In genomic region chr12:8677362-8677761, GRCh38 we compare ENCODE assay signal across 22 cellular contexts. TPM values are rescaled to one million over a fixed set of nuclear protein-coding genes. Genes with fewer than 3 reads are reported as not detected.
DNase-seq lines count a peak whose midpoint lies in the region; TF ChIP-seq lines count a peak whose summit lies in the region.
"Had no signal": no experiment of that assay in that cellular context is flagged by ENCODE, and none has a peak within 500 bp of the region (broad histone marks: within the 10 kb centered on the region; RNA-seq: fewer than 3 reads in every experiment).

No MANE protein-coding gene starts in this region.

- intact Hi-C loops in A673 (cut with micrococcal nuclease; ENCODE audit: unreplicated experiment), result no loop called here
- intact Hi-C loops in activated T-helper 2 cell treated with anti-CD3 and anti-CD28 coated beads, Interferon-gamma antibody, Interleukin-2, Interleukin-4, amounts not matched to agents 10 μg/mL and 5 μg/mL and 100 μg/mL, durations not matched to agents 14 hours and 24 hours and 36 hours (cut with micrococcal nuclease), result no loop called here
- intact Hi-C loops in tibial artery (cut with DNase I; ENCODE audit: low total_unique reads), result loop anchor here (5.0 kb wide), 1 partner anchor 210 kb away; no protein-coding TSS in a partner anchor

- peak overlapping the region; percentile 9 for H3K4ac ChIP-seq in trophoblast cell (ENCODE audit: low read depth, low read length)

- no peaks in the 10 kb centered on the region for H3K9me3 ChIP-seq in A673 (ENCODE audit: low read depth, low read length, poor library complexity, severe bottlenecking)
- no peaks in the 10 kb centered on the region for H3K9me3 ChIP-seq in Loucy (ENCODE audit: insufficient read depth, low read depth, low read length)
- no peaks in the 10 kb centered on the region for H3K9me3 ChIP-seq in trophoblast cell (ENCODE audit: insufficient read depth, low read depth, low read length)
- no peaks in the 10 kb centered on the region for H3K9me3 ChIP-seq in tibial artery

- peak overlapping the region; percentile 26 for H4K8ac ChIP-seq in trophoblast cell (ENCODE audit: low read depth, low read length)

- peak overlapping the region; percentile 4 for H3K4me3 Mint-ChIP-seq in endothelial cell (ENCODE audit: unreplicated experiment)
- no peak overlapping the region for H3K4me3 Mint-ChIP-seq in activated T-helper 2 cell treated with anti-CD3 and anti-CD28 coated beads, Interferon-gamma antibody, Interleukin-2, Interleukin-4, amounts not matched to agents 10 μg/mL and 5 μg/mL and 100 μg/mL, durations not matched to agents 14 hours and 24 hours and 36 hours (ENCODE audit: low read depth)
- H3K4me3 Mint-ChIP-seq: CD4-positive, alpha-beta T cell; GM23338; H9; T-cell had no signal

- H3K4me1 ChIP-seq in A673 (ENCODE audit: insufficient read depth, low read length, poor library complexity, severe bottlenecking) (peaks cover 23% of the 10 kb centered on the region), Loucy (ENCODE audit: insufficient read depth, low read length, poor library complexity, severe bottlenecking) (peaks cover 23% of the 10 kb centered on the region), trophoblast cell (ENCODE audit: control insufficient read depth in 1 of 2, insufficient read depth in 2 of 2, low read length in 2 of 2) (peaks cover 13 to 28% of the 10 kb centered on the region in 2 experiments), tibial artery (peaks cover 0 to 12% (median 9%) of the 10 kb centered on the region in 4 donors)

- peak overlapping the region; percentile 58 for H4K91ac ChIP-seq in trophoblast cell (ENCODE audit: low read depth, low read length)

- H2AFZ ChIP-seq in Loucy (ENCODE audit: low read length) (peak overlapping the region; percentile 54; the same call in 1 of the 2 replicates), trophoblast cell (ENCODE audit: insufficient read depth, low read length, poor library complexity) (no peak overlapping the region)
- H2AFZ ChIP-seq: GM23338 had no signal

- peak overlapping the region; percentile 42 for H2BK5ac ChIP-seq in trophoblast cell (ENCODE audit: low read depth, low read length, poor library complexity)

- H3K18ac ChIP-seq in trophoblast cell (ENCODE audit: low read length), result no peak overlapping the region

- peak overlapping the region; percentile 67 for H2BK120ac ChIP-seq in trophoblast cell (ENCODE audit: insufficient read depth, low read length, poor library complexity)

- H3K36me3 Mint-ChIP-seq in endothelial cell (ENCODE audit: low read depth, unreplicated experiment), result no peaks in the 10 kb centered on the region
- H3K36me3 Mint-ChIP-seq in activated T-helper 2 cell treated with anti-CD3 and anti-CD28 coated beads, Interferon-gamma antibody, Interleukin-2, Interleukin-4, amounts not matched to agents 10 μg/mL and 5 μg/mL and 100 μg/mL, durations not matched to agents 14 hours and 24 hours and 36 hours (ENCODE audit: low read depth), result no peaks in the 10 kb centered on the region
- H3K36me3 Mint-ChIP-seq: T-cell had no signal

- peak overlapping the region; percentile 83 for H3K27ac Mint-ChIP-seq in endothelial cell (ENCODE audit: unreplicated experiment)
- no peak overlapping the region for H3K27ac Mint-ChIP-seq in activated T-helper 2 cell treated with anti-CD3 and anti-CD28 coated beads, Interferon-gamma antibody, Interleukin-2, Interleukin-4, amounts not matched to agents 10 μg/mL and 5 μg/mL and 100 μg/mL, durations not matched to agents 14 hours and 24 hours and 36 hours
- H3K27ac Mint-ChIP-seq: CD4-positive, alpha-beta T cell; GM23338; H9; T-cell had no signal

- TF ChIP-seq CTCF in A673 (conservative IDR thresholded peaks at IDR 0.05; ENCODE audit: low read depth, low read length) (no peak), Loucy (conservative IDR thresholded peaks at IDR 0.05; ENCODE audit: low read length) (no peak), endothelial cell (IDR thresholded peaks at IDR 0.05; ENCODE audit: unreplicated experiment) (no peak), tibial artery (IDR thresholded peaks at IDR 0.05) (no peak)

- no peak overlapping the region for H3K4me3 ChIP-seq in A673 (ENCODE audit: low read depth, low read length, poor library complexity, severe bottlenecking)
- no peak overlapping the region for H3K4me3 ChIP-seq in Loucy (ENCODE audit: low read length, poor library complexity, severe bottlenecking)
- H3K4me3 ChIP-seq in trophoblast cell (ENCODE audit: low read depth, low read length), result no peak overlapping the region
- no peak overlapping the region for H3K4me3 ChIP-seq in tibial artery
- H3K4me3 ChIP-seq: BLaER1, GM23338 had no signal

- no peak overlapping the region for H3K9ac ChIP-seq in Loucy (ENCODE audit: low read depth, low read length, poor library complexity, severe bottlenecking)
- H3K9ac ChIP-seq in trophoblast cell (ENCODE audit: low read length), result no peak overlapping the region
- H3K9ac ChIP-seq: BLaER1 had no signal

- H3K36me3 ChIP-seq in A673 (ENCODE audit: insufficient read depth, low read length, poor library complexity, severe bottlenecking) (no peaks in the 10 kb centered on the region), Loucy (ENCODE audit: insufficient read depth, low read length) (no peaks in the 10 kb centered on the region), trophoblast cell (ENCODE audit: control insufficient read depth in 1 of 2, insufficient read depth in 2 of 2, low read length in 2 of 2) (no peaks in the 10 kb centered on the region), tibial artery (no peaks in the 10 kb centered on the region)
- H3K36me3 ChIP-seq: BLaER1 had no signal

- WGBS in trophoblast cell (ENCODE audit: extremely low coverage, insufficient coverage, insufficient read length), result no CpG with 5 or more reads among the region's 3 CpGs

- no peak overlapping the region for H3K27ac ChIP-seq in A673 (ENCODE audit: low read depth, low read length, poor library complexity, severe bottlenecking)
- H3K27ac ChIP-seq in trophoblast cell (ENCODE audit: low read depth, low read length), result peak overlapping the region; percentile 59
- H3K27ac ChIP-seq in tibial artery, result no peak overlapping the region
- H3K27ac ChIP-seq: BLaER1, HL-60 had no signal

- no peaks in the 10 kb centered on the region for H4K20me1 ChIP-seq in Loucy (ENCODE audit: insufficient read depth, low read length, poor library complexity, severe bottlenecking)
- H4K20me1 ChIP-seq: BLaER1 had no signal

- peaks cover 40% of the 10 kb centered on the region for H3K79me1 ChIP-seq in trophoblast cell (ENCODE audit: low read length)

- H3K79me2 ChIP-seq in Loucy (ENCODE audit: insufficient read depth, low read length), result no peaks in the 10 kb centered on the region
- H3K79me2 ChIP-seq in trophoblast cell (ENCODE audit: control insufficient read depth, insufficient read depth, low read length, poor library complexity), result peaks cover 2% of the 10 kb centered on the region

- peaks cover 4% of the 10 kb centered on the region for H3K27me3 Mint-ChIP-seq in endothelial cell (ENCODE audit: unreplicated experiment)
- peaks cover 7% of the 10 kb centered on the region for H3K27me3 Mint-ChIP-seq in activated T-helper 2 cell treated with anti-CD3 and anti-CD28 coated beads, Interferon-gamma antibody, Interleukin-2, Interleukin-4, amounts not matched to agents 10 μg/mL and 5 μg/mL and 100 μg/mL, durations not matched to agents 14 hours and 24 hours and 36 hours (ENCODE audit: low read depth)
- H3K27me3 Mint-ChIP-seq: CD4-positive, alpha-beta T cell had no signal

- no peak overlapping the region for H4K12ac ChIP-seq in trophoblast cell (ENCODE audit: low read depth, low read length)

- H3K4me1 Mint-ChIP-seq in endothelial cell (ENCODE audit: unreplicated experiment), result peaks cover 39% of the 10 kb centered on the region
- H3K4me1 Mint-ChIP-seq in activated T-helper 2 cell treated with anti-CD3 and anti-CD28 coated beads, Interferon-gamma antibody, Interleukin-2, Interleukin-4, amounts not matched to agents 10 μg/mL and 5 μg/mL and 100 μg/mL, durations not matched to agents 14 hours and 24 hours and 36 hours (ENCODE audit: low read depth), result no peaks in the 10 kb centered on the region

- peak overlapping the region; percentile 83 for H2AK5ac ChIP-seq in trophoblast cell (ENCODE audit: low read length)

- H3K27me3 ChIP-seq in A673 (replicated peaks; ENCODE audit: insufficient read depth, low read depth, low read length, poor library complexity) (no peaks in the 10 kb centered on the region), Loucy (ENCODE audit: insufficient read depth, low read length, poor library complexity, severe bottlenecking) (no peaks in the 10 kb centered on the region), trophoblast cell (ENCODE audit: insufficient read depth, low read length) (no peaks in the 10 kb centered on the region), tibial artery (no peaks in the 10 kb centered on the region)
- H3K27me3 ChIP-seq: BLaER1 had no signal

- CTCF ChIA-PET in A673 (lab: Charles Lee), result interaction anchor here (0.7 kb wide), 1 partner anchor 101 kb away, joined by 5 read pairs; no protein-coding TSS in a partner anchor

- peak overlapping the region; percentile 85 for H3K14ac ChIP-seq in trophoblast cell (ENCODE audit: low read length)

- H3K23ac ChIP-seq in trophoblast cell (ENCODE audit: low read length), result no peak overlapping the region

- POLR2A ChIA-PET in A673 (lab: Charles Lee; ENCODE audit: low non-redundant PET), result no interaction called here

- H3K9me3 Mint-ChIP-seq in endothelial cell (ENCODE audit: unreplicated experiment), result no peaks in the 10 kb centered on the region
- H3K9me3 Mint-ChIP-seq in activated T-helper 2 cell treated with anti-CD3 and anti-CD28 coated beads, Interferon-gamma antibody, Interleukin-2, Interleukin-4, amounts not matched to agents 10 μg/mL and 5 μg/mL and 100 μg/mL, durations not matched to agents 14 hours and 24 hours and 36 hours, result no peaks in the 10 kb centered on the region
- H3K9me3 Mint-ChIP-seq: CD4-positive, alpha-beta T cell; GM23338; T-cell had no signal

- H3K4me2 ChIP-seq in Loucy (ENCODE audit: low read depth, low read length, poor library complexity, severe bottlenecking) (no peak overlapping the region), trophoblast cell (ENCODE audit: low read length) (no peak overlapping the region)
- H3K4me2 ChIP-seq: BLaER1, GM23338 had no signal

- no peaks in the 10 kb centered on the region for H3K9me2 ChIP-seq in Loucy (replicated peaks; ENCODE audit: low read depth, low read length)

- DNase-seq in A673 (ENCODE audit: low spot score) (peak; percentile 63), endothelial cell (ENCODE audit: low spot score) (no peak), trophoblast cell (peak in 1 of 2 donors; percentile 45), cortex of kidney (lab: John Stamatoyannopoulos, UW) (no peak), RKO (ENCODE audit: low spot score) (no peak), tibial artery (no peak)
- no peak for DNase-seq in activated T-helper 2 cell treated with anti-CD3 and anti-CD28 coated beads, Interferon-gamma antibody, Interleukin-2, Interleukin-4, amounts not matched to agents 10 μg/mL and 5 μg/mL and 100 μg/mL, durations not matched to agents 14 hours and 24 hours and 36 hours (ENCODE audit: low spot score)
- DNase-seq: CD4-positive, alpha-beta T cell; H9; NCI-H1092 treated with DMSO at 0.1 percent for 48 hours; NCI-H1436; NCI-H187 treated with DMSO at 0.1 percent for 48 hours; NCI-H2171 treated with DMSO at 0.1 percent for 48 hours; NCI-H345; NCI-H510A treated with DMSO at 0.1 percent for 48 hours; NCI-H774; SHP77 treated with DMSO at 0.1 percent for 48 hours; T-cell had no signal

- no peaks in the 10 kb centered on the region for H3F3A ChIP-seq in Loucy (ENCODE audit: low read depth)

- no TSS peak for BruUV-seq in A673 (replicated peaks; lab: Mats Ljungman, UMichigan)

- H2BK12ac ChIP-seq in trophoblast cell (ENCODE audit: low read length), result peak overlapping the region; percentile 83

RNA-seq across cellular contexts. Expression of gene MFAP5, which starts 14.7 kb away (rescaled TPM):
- total RNA-seq in A673 (2021), result 0.52 and 1.7 TPM in 2 replicates
- 0.31 TPM for total RNA-seq in endothelial cell (ENCODE audit: unreplicated experiment)
- polyA plus RNA-seq in trophoblast cell (2013), result 455 and 486 TPM in 2 replicates
- not detected in 2 replicates for total RNA-seq in activated T-helper 2 cell treated with anti-CD3 and anti-CD28 coated beads, Interferon-gamma antibody, Interleukin-2, Interleukin-4, amounts not matched to agents 10 μg/mL and 5 μg/mL and 100 μg/mL, durations not matched to agents 14 hours and 24 hours and 36 hours
- total RNA-seq: CD4-positive, alpha-beta T cell; T-cell had no signal

RNA-seq across cellular contexts. Expression of gene RIMKLB, which starts 20.4 kb away (rescaled TPM):
- total RNA-seq in A673 (2021) (21.9 and 27.2 TPM in 2 replicates), endothelial cell (ENCODE audit: unreplicated experiment) (101 TPM)
- polyA plus RNA-seq in trophoblast cell (2013), result 62.1 and 62.8 TPM in 2 replicates
- total RNA-seq in activated T-helper 2 cell treated with anti-CD3 and anti-CD28 coated beads, Interferon-gamma antibody, Interleukin-2, Interleukin-4, amounts not matched to agents 10 μg/mL and 5 μg/mL and 100 μg/mL, durations not matched to agents 14 hours and 24 hours and 36 hours, result 0.52 and 0.53 TPM in 2 replicates

Comparison
In these comparisons a context has a peak if more than half of its experiments do, and no peak if none do; other contexts are left out.
1. RNA of gene RIMKLB, which starts 20.4 kb away (total RNA-seq): 101 TPM in endothelial cell (single experiment) and 21.9 to 27.2 TPM in A673; 0.52 to 0.53 TPM in activated T-helper 2 cell treated with anti-CD3 and anti-CD28 coated beads, Interferon-gamma antibody, Interleukin-2, Interleukin-4, amounts not matched to agents 10 μg/mL and 5 μg/mL and 100 μg/mL, durations not matched to agents 14 hours and 24 hours and 36 hours; every median in the first group is over 10 times any median in the second.